8 cellular contexts compared by ENCODE assay signal in the genomic region with DNA sequence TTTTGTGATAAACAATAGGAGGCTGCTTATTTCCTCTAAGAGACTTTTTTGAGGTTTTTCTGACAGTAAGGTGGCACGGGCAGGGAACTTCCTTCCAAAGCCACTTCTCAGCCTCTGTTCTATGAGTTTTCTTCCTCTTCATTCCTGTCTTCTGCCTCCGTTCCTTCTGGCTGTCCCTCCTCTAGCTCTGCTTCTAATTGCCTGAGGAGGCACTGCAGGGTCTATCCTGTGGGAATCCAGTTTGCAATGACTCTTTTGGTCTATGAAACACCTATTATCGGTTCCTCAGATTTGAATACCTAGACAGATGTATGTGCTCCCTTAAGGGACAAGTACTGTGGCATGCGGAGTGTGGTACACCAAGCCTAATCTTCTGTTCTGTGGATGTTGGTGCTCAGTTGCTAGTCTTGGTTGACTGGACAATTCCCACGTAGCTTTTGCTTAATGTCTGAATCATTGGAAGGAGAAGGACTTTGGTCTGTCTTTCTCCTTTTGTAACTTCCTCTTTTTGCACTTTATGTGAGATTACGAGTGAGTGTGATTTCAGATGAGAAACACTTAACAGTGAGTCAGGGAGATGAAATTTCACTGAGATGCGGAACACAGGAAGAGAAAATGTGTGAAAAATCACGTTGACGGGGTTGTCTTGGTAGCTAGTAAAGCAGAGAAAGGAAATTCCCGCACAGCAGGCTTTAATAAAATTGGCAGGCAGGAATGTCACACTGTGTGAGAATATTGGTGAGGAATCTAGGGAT.
DNase-seq lines count a peak whose midpoint lies in the region; ATAC-seq and TF ChIP-seq lines count a peak whose summit lies in the region.

No MANE protein-coding gene starts in this region.

- no peaks in the 10 kb centered on the region for H3K27me3 Mint-ChIP-seq in activated T-cell treated with anti-CD3 and anti-CD28 coated beads, Interleukin-2, amount 50 U/mL, for 4 hours (ENCODE audit: low read depth)

- peaks cover 8% of the 10 kb centered on the region for H3K4me1 Mint-ChIP-seq in activated T-cell treated with anti-CD3 and anti-CD28 coated beads, Interleukin-2, amount 50 U/mL, for 4 hours (ENCODE audit: low read depth)

- no peak for TF ChIP-seq CTCF in AG04449 (IDR thresholded peaks at IDR 0.05; ENCODE audit: insufficient read depth, low read length, missing control alignments)

- ATAC-seq in GM19467 (IDR thresholded peaks at IDR 0.05; ENCODE audit: unreplicated experiment): peak; percentile 59
- no peak for ATAC-seq in activated T-cell treated with anti-CD3 and anti-CD28 coated beads, Interleukin-2, amount 50 U/mL, for 4 hours

- TF ChIP-seq POLR2A in erythroblast (IDR thresholded peaks at IDR 0.05; ENCODE audit: low read length): no peak

- no peak for TF ChIP-seq RAD21 in Ishikawa (IDR thresholded peaks at IDR 0.05; ENCODE audit: low read depth)

- POLR2A ChIA-PET in AG04449 (lab: Yijun Ruan, JAX): no interaction called here

- no peaks in the 10 kb centered on the region for H3K9me3 Mint-ChIP-seq in activated T-cell treated with anti-CD3 and anti-CD28 coated beads, Interleukin-2, amount 50 U/mL, for 4 hours

- H3K4me3 ChIP-seq in AG04449 (ENCODE audit: low read depth, low read length): no peak overlapping the region

- TF ChIP-seq EP300 in Ishikawa (IDR thresholded peaks at IDR 0.05; ENCODE audit: borderline replicate concordance): no peak

- peak; percentile 85 for DNase-seq in AG04449 (ENCODE audit: low read depth, low spot score)
- DNase-seq in dermis blood vessel endothelial cell: peak; percentile 74
- DNase-seq in NCI-H526 treated with DMSO at 0.1 percent for 48 hours (lab: John Stamatoyannopoulos, UW): no peak
- DNase-seq in activated effector memory CD4-positive, alpha-beta T cell treated with Interleukin-2 at 50 U/mL for 16 hours: no peak
- no peak for DNase-seq in activated T-cell treated with anti-CD3 and anti-CD28 coated beads, Interleukin-2, amount 50 U/mL, for 4 hours
- DNase-seq in erythroblast (lab: John Stamatoyannopoulos, UW): no peak

- H3K36me3 Mint-ChIP-seq in activated T-cell treated with anti-CD3 and anti-CD28 coated beads, Interleukin-2, amount 50 U/mL, for 4 hours (ENCODE audit: insufficient read depth): no peaks in the 10 kb centered on the region

- CTCF ChIA-PET in AG04449 (lab: Yijun Ruan, JAX): interaction anchor here (1.6 kb wide), 1 partner anchor 207 kb away, joined by 7 read pairs; no protein-coding TSS in a partner anchor

- H3K4me3 Mint-ChIP-seq in activated T-cell treated with anti-CD3 and anti-CD28 coated beads, Interleukin-2, amount 50 U/mL, for 4 hours: no peak overlapping the region

TF ChIP-seq in Ishikawa, 13 proteins besides CTCF, POLR2A, EP300 and RAD21:
- no peak for TF ChIP-seq TCF12 (IDR thresholded peaks at IDR 0.05; ENCODE audit: low read depth)
- TF ChIP-seq TEAD4 (IDR thresholded peaks at IDR 0.05): peak; percentile 34; the same call in 1 of the 2 replicates

Comparison
In these comparisons a context has a peak if more than half of its experiments do, and no peak if none do; other contexts are left out.
1. DNase-seq: peak in AG04449 (single experiment) and dermis blood vessel endothelial cell (single experiment); none in NCI-H526 treated with DMSO at 0.1 percent for 48 hours (single experiment), activated effector memory CD4-positive, alpha-beta T cell treated with Interleukin-2 at 50 U/mL for 16 hours (single experiment), activated T-cell treated with anti-CD3 and anti-CD28 coated beads, Interleukin-2, amount 50 U/mL, for 4 hours (single experiment) and erythroblast (0 of 2).